In the genomic region with DNA sequence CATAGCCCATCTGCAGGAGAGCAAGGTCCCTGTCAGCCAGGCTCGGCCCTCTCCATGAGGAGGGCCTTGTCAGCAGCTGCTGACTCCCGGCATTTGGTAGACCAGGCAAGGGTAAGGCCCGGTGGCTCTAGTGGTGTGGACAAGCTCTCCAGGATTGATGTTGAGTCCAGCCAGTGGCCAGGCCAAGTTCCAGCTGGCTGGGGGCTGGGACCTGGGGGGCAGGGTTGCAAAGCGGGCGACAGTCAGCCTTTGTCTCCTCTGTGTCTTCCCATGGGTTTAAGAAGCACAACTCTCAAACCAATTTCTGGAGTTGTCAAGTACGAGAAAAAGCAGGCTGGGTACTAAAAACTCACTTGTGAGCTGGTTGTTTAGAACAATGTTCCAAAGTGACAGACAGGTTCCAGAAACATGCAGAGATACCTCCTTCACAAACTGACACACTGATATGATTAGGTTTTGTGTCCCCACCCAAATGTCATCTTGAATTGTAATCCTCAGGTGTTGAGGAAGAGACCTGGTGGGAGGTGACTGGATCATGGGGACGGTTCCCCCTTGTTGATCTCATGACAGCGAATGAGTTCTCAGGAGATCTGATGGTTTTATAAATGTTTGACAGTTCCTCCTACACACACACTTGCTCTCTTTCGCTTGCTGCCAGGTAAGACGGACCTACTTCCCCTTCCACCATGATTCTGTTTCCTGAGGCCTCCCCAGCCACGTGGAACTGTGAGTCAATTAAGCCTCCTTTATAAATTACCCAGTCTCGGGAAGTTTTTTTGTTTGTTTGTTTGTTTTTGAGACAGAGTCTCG, we compare ENCODE assay signal across 21 cellular contexts. TPM values are rescaled to one million over a fixed set of nuclear protein-coding genes. Genes with fewer than 3 reads are reported as not detected.
DNase-seq lines count a peak whose midpoint lies in the region; ATAC-seq and FAIRE-seq lines count a peak whose summit lies in the region.
"Had no signal": no experiment of that assay in that cellular context is flagged by ENCODE, and none has a peak within 500 bp of the region (broad histone marks: within the 10 kb centered on the region; RNA-seq: fewer than 3 reads in every experiment).

No MANE protein-coding gene starts in this region.

- intact Hi-C loops in activated T-helper 2 cell treated with anti-CD3 and anti-CD28 coated beads, Interferon-gamma antibody, Interleukin-2, Interleukin-4, amounts not matched to agents 10 μg/mL and 5 μg/mL and 100 μg/mL, durations not matched to agents 14 hours and 24 hours and 36 hours (cut with micrococcal nuclease) = no loop called here

- FAIRE-seq in GM18507 (lab: Jason Lieb, UNC) = peak; percentile 33
- FAIRE-seq: HTR-8/SVneo had no signal

- peaks cover 16% of the 10 kb centered on the region for H3K36me3 Mint-ChIP-seq in activated T-helper 2 cell treated with anti-CD3 and anti-CD28 coated beads, Interferon-gamma antibody, Interleukin-2, Interleukin-4, amounts not matched to agents 10 μg/mL and 5 μg/mL and 100 μg/mL, durations not matched to agents 14 hours and 24 hours and 36 hours (ENCODE audit: low read depth)

- H3K4me1 Mint-ChIP-seq in activated T-helper 2 cell treated with anti-CD3 and anti-CD28 coated beads, Interferon-gamma antibody, Interleukin-2, Interleukin-4, amounts not matched to agents 10 μg/mL and 5 μg/mL and 100 μg/mL, durations not matched to agents 14 hours and 24 hours and 36 hours (ENCODE audit: low read depth) = no peaks in the 10 kb centered on the region

- no peak for DNase-seq in GM18507 (ENCODE audit: extremely low spot score, insufficient read length, low read depth)
- DNase-seq in activated T-helper 2 cell treated with anti-CD3 and anti-CD28 coated beads, Interferon-gamma antibody, Interleukin-2, Interleukin-4, amounts not matched to agents 10 μg/mL and 5 μg/mL and 100 μg/mL, durations not matched to agents 14 hours and 24 hours and 36 hours (ENCODE audit: low spot score) = no peak
- peak; percentile 41 for DNase-seq in medulla oblongata (ENCODE audit: extremely low spot score)
- DNase-seq in pons (ENCODE audit: low spot score) = peak; percentile 42
- no peak for DNase-seq in NCI-H82 treated with DMSO at 0.1 percent for 48 hours (lab: John Stamatoyannopoulos, UW; ENCODE audit: unreplicated experiment)
- DNase-seq in stimulated activated CD4-positive, alpha-beta T cell treated with anti-CD3 and anti-CD28 coated beads, Interleukin-4, amount 100 ng/mL, for 1 hour = no peak
- DNase-seq in NCI-H128 (lab: John Stamatoyannopoulos, UW; ENCODE audit: unreplicated experiment) = no peak
- DNase-seq: CD4-positive, alpha-beta T cell; GF-D8; GM23248; KG1; NCI-H1092; NCI-H1930; NCI-H2171; NCI-H446 treated with DMSO at 0.1 percent for 48 hours; NCI-H774 had no signal

- H3K9me3 Mint-ChIP-seq in activated T-helper 2 cell treated with anti-CD3 and anti-CD28 coated beads, Interferon-gamma antibody, Interleukin-2, Interleukin-4, amounts not matched to agents 10 μg/mL and 5 μg/mL and 100 μg/mL, durations not matched to agents 14 hours and 24 hours and 36 hours = no peaks in the 10 kb centered on the region
- H3K9me3 Mint-ChIP-seq: CD4-positive, alpha-beta T cell had no signal

- ATAC-seq in HG03159 (IDR thresholded peaks at IDR 0.05; ENCODE audit: unreplicated experiment) = no peak
- ATAC-seq: Panc1, Right ventricle myocardium inferior had no signal

- peak overlapping the region; percentile 7 for H3K27ac Mint-ChIP-seq in activated T-helper 2 cell treated with anti-CD3 and anti-CD28 coated beads, Interferon-gamma antibody, Interleukin-2, Interleukin-4, amounts not matched to agents 10 μg/mL and 5 μg/mL and 100 μg/mL, durations not matched to agents 14 hours and 24 hours and 36 hours
- H3K27ac Mint-ChIP-seq: CD4-positive, alpha-beta T cell had no signal

- no peak overlapping the region for H3K4me3 Mint-ChIP-seq in activated T-helper 2 cell treated with anti-CD3 and anti-CD28 coated beads, Interferon-gamma antibody, Interleukin-2, Interleukin-4, amounts not matched to agents 10 μg/mL and 5 μg/mL and 100 μg/mL, durations not matched to agents 14 hours and 24 hours and 36 hours (ENCODE audit: low read depth)
- H3K4me3 Mint-ChIP-seq: CD4-positive, alpha-beta T cell had no signal

- H3K27me3 Mint-ChIP-seq in activated T-helper 2 cell treated with anti-CD3 and anti-CD28 coated beads, Interferon-gamma antibody, Interleukin-2, Interleukin-4, amounts not matched to agents 10 μg/mL and 5 μg/mL and 100 μg/mL, durations not matched to agents 14 hours and 24 hours and 36 hours (ENCODE audit: low read depth) = no peaks in the 10 kb centered on the region
- H3K27me3 Mint-ChIP-seq: CD4-positive, alpha-beta T cell had no signal

RNA-seq across cellular contexts. Expression of gene SERPIND1, which starts 52.3 kb away (rescaled TPM):
- total RNA-seq in activated T-helper 2 cell treated with anti-CD3 and anti-CD28 coated beads, Interferon-gamma antibody, Interleukin-2, Interleukin-4, amounts not matched to agents 10 μg/mL and 5 μg/mL and 100 μg/mL, durations not matched to agents 14 hours and 24 hours and 36 hours = not detected in 2 replicates
- total RNA-seq: CD4-positive, alpha-beta T cell; GM23248; MCF 10A; Right ventricle myocardium inferior had no signal

Comparison
In these comparisons a context has a peak if more than half of its experiments do, and no peak if none do; other contexts are left out.
1. DNase-seq: peak in medulla oblongata (single experiment) and pons (single experiment); none in GM18507 (single experiment), activated T-helper 2 cell treated with anti-CD3 and anti-CD28 coated beads, Interferon-gamma antibody, Interleukin-2, Interleukin-4, amounts not matched to agents 10 μg/mL and 5 μg/mL and 100 μg/mL, durations not matched to agents 14 hours and 24 hours and 36 hours (single experiment), NCI-H82 treated with DMSO at 0.1 percent for 48 hours (single experiment), stimulated activated CD4-positive, alpha-beta T cell treated with anti-CD3 and anti-CD28 coated beads, Interleukin-4, amount 100 ng/mL, for 1 hour (single experiment) and NCI-H128 (single experiment).